In genomic region chr9:80086386-80086785, GRCh38 we compare ENCODE assay signal across 16 cellular contexts.
A peak's percentile ranks its signal among the peaks of the same experiment; 100 is the strongest.
DNase-seq lines count a peak whose midpoint lies in the region; ATAC-seq lines count a peak whose summit lies in the region.
"Had no signal": no experiment of that assay in that cellular context is flagged by ENCODE, and none has a peak within 500 bp of the region (broad histone marks: within the 10 kb centered on the region; RNA-seq: fewer than 3 reads in every experiment).

No MANE protein-coding gene starts in this region.

- peak overlapping the region; percentile 79 for H3K27ac Mint-ChIP-seq in activated naive CD4-positive, alpha-beta T cell treated with anti-CD3 and anti-CD28 coated beads for 36 hours
- no peak overlapping the region for H3K27ac Mint-ChIP-seq in activated naive CD4-positive, alpha-beta T cell treated with anti-CD3 and anti-CD28 coated beads, Interleukin-2, amount 10 ng/mL, durations not matched to agents 7 days and 5 days
- H3K27ac Mint-ChIP-seq in IgD-negative memory B cell (peak overlapping the region in 2 of 3 donors; percentile 12 to 18), memory B cell (peak overlapping the region; percentile 42)
- H3K27ac Mint-ChIP-seq in stimulated activated naive CD8-positive, alpha-beta T cell treated with anti-CD3 and anti-CD28 coated beads, Interleukin-15, amount 100 ng/mL, for 72 hours, result peak overlapping the region in 1 of 2 donors; percentile 91
- H3K27ac Mint-ChIP-seq: H9 had no signal

- ATAC-seq in memory B cell (ENCODE audit: low read depth) (peak; percentile 19), sciatic nerve (no peak), GM21528 (IDR thresholded peaks at IDR 0.05; ENCODE audit: low FRiP score, unreplicated experiment) (no peak)
- ATAC-seq in stimulated activated naive CD8-positive, alpha-beta T cell treated with anti-CD3 and anti-CD28 coated beads, Interleukin-15, amount 100 ng/mL, for 72 hours, result no peak
- ATAC-seq: A549 had no signal

- CTCF ChIA-PET in activated naive CD4-positive, alpha-beta T cell treated with anti-CD3 and anti-CD28 coated beads for 36 hours (lab: Charles Lee), result no interaction called here
- CTCF ChIA-PET in activated naive CD4-positive, alpha-beta T cell treated with anti-CD3 and anti-CD28 coated beads, Interleukin-2, amount 10 ng/mL, durations not matched to agents 7 days and 5 days (lab: Charles Lee), result no interaction called here

- no peak overlapping the region for H3K4me3 Mint-ChIP-seq in activated naive CD4-positive, alpha-beta T cell treated with anti-CD3 and anti-CD28 coated beads for 36 hours
- no peak overlapping the region for H3K4me3 Mint-ChIP-seq in activated naive CD4-positive, alpha-beta T cell treated with anti-CD3 and anti-CD28 coated beads, Interleukin-2, amount 10 ng/mL, durations not matched to agents 7 days and 5 days
- H3K4me3 Mint-ChIP-seq in IgD-negative memory B cell, result peak overlapping the region in 3 of 4 donors; percentile 8 to 86 (median 41)
- H3K4me3 Mint-ChIP-seq in memory B cell, result no peak overlapping the region
- peak overlapping the region; percentile 50 to 59 for H3K4me3 Mint-ChIP-seq in stimulated activated naive CD8-positive, alpha-beta T cell treated with anti-CD3 and anti-CD28 coated beads, Interleukin-15, amount 100 ng/mL, for 72 hours
- H3K4me3 Mint-ChIP-seq: H9 had no signal

- peaks cover 20% of the 10 kb centered on the region for H3K4me1 Mint-ChIP-seq in activated naive CD4-positive, alpha-beta T cell treated with anti-CD3 and anti-CD28 coated beads for 36 hours (ENCODE audit: low read depth)
- no peaks in the 10 kb centered on the region for H3K4me1 Mint-ChIP-seq in activated naive CD4-positive, alpha-beta T cell treated with anti-CD3 and anti-CD28 coated beads, Interleukin-2, amount 10 ng/mL, durations not matched to agents 7 days and 5 days
- peaks cover 31 to 37% (median 35%) of the 10 kb centered on the region in 3 donors for H3K4me1 Mint-ChIP-seq in IgD-negative memory B cell
- H3K4me1 Mint-ChIP-seq in memory B cell, result peaks cover 25% of the 10 kb centered on the region
- peaks cover 27% of the 10 kb centered on the region for H3K4me1 Mint-ChIP-seq in stimulated activated naive CD8-positive, alpha-beta T cell treated with anti-CD3 and anti-CD28 coated beads, Interleukin-15, amount 100 ng/mL, for 72 hours
- H3K4me1 Mint-ChIP-seq: H9 had no signal

- H3K9me3 Mint-ChIP-seq in activated naive CD4-positive, alpha-beta T cell treated with anti-CD3 and anti-CD28 coated beads for 36 hours, result no peaks in the 10 kb centered on the region
- no peaks in the 10 kb centered on the region for H3K9me3 Mint-ChIP-seq in activated naive CD4-positive, alpha-beta T cell treated with anti-CD3 and anti-CD28 coated beads, Interleukin-2, amount 10 ng/mL, durations not matched to agents 7 days and 5 days
- H3K9me3 Mint-ChIP-seq in IgD-negative memory B cell (no peaks in the 10 kb centered on the region), memory B cell (no peaks in the 10 kb centered on the region)
- H3K9me3 Mint-ChIP-seq in stimulated activated naive CD8-positive, alpha-beta T cell treated with anti-CD3 and anti-CD28 coated beads, Interleukin-15, amount 100 ng/mL, for 72 hours, result no peaks in the 10 kb centered on the region
- H3K9me3 Mint-ChIP-seq: H9 had no signal

- intact Hi-C loops in activated naive CD4-positive, alpha-beta T cell treated with anti-CD3 and anti-CD28 coated beads for 36 hours (cut with micrococcal nuclease), result loop anchor here (1.0 to 5.0 kb wide), 4 partner anchors 48 to 614 kb away; partner anchors contain the start of gene TLE4
- intact Hi-C loops in sciatic nerve (cut with DNase I), result no loop called here

- no peaks in the 10 kb centered on the region for H3K36me3 Mint-ChIP-seq in activated naive CD4-positive, alpha-beta T cell treated with anti-CD3 and anti-CD28 coated beads for 36 hours (ENCODE audit: low read depth)
- H3K36me3 Mint-ChIP-seq in activated naive CD4-positive, alpha-beta T cell treated with anti-CD3 and anti-CD28 coated beads, Interleukin-2, amount 10 ng/mL, durations not matched to agents 7 days and 5 days, result no peaks in the 10 kb centered on the region
- H3K36me3 Mint-ChIP-seq in IgD-negative memory B cell (peaks cover 2% of the 10 kb centered on the region), memory B cell (no peaks in the 10 kb centered on the region)

- no peak for DNase-seq in activated naive CD4-positive, alpha-beta T cell treated with anti-CD3 and anti-CD28 coated beads for 36 hours
- no peak for DNase-seq in activated naive CD4-positive, alpha-beta T cell treated with anti-CD3 and anti-CD28 coated beads, Interleukin-2, amount 10 ng/mL, durations not matched to agents 7 days and 5 days
- DNase-seq in memory B cell (ENCODE audit: low spot score in 2 of 2) (no peak), sciatic nerve (ENCODE audit: low spot score) (no peak)
- no peak for DNase-seq in stimulated activated naive CD8-positive, alpha-beta T cell treated with anti-CD3 and anti-CD28 coated beads, Interleukin-15, amount 100 ng/mL, for 72 hours
- DNase-seq: GM23248, H9, MM.1S, NCI-H2029, NCI-H446, NCI-H524 treated with DMSO at 0.1 percent for 48 hours, NCI-H774, SIG-M5 had no signal

- peaks cover 4% of the 10 kb centered on the region for H3K27me3 Mint-ChIP-seq in activated naive CD4-positive, alpha-beta T cell treated with anti-CD3 and anti-CD28 coated beads for 36 hours (ENCODE audit: low read depth)
- H3K27me3 Mint-ChIP-seq in activated naive CD4-positive, alpha-beta T cell treated with anti-CD3 and anti-CD28 coated beads, Interleukin-2, amount 10 ng/mL, durations not matched to agents 7 days and 5 days, result no peaks in the 10 kb centered on the region
- no peaks in the 10 kb centered on the region for H3K27me3 Mint-ChIP-seq in IgD-negative memory B cell
- H3K27me3 Mint-ChIP-seq in memory B cell, result no peaks in the 10 kb centered on the region
- H3K27me3 Mint-ChIP-seq in stimulated activated naive CD8-positive, alpha-beta T cell treated with anti-CD3 and anti-CD28 coated beads, Interleukin-15, amount 100 ng/mL, for 72 hours, result no peaks in the 10 kb centered on the region

Comparison
In these comparisons a context has a peak if more than half of its experiments do, and no peak if none do; other contexts are left out.
1. H3K4me3 Mint-ChIP-seq: peak in IgD-negative memory B cell (3 of 4) and stimulated activated naive CD8-positive, alpha-beta T cell treated with anti-CD3 and anti-CD28 coated beads, Interleukin-15, amount 100 ng/mL, for 72 hours (2 of 2); none in activated naive CD4-positive, alpha-beta T cell treated with anti-CD3 and anti-CD28 coated beads for 36 hours (single experiment), activated naive CD4-positive, alpha-beta T cell treated with anti-CD3 and anti-CD28 coated beads, Interleukin-2, amount 10 ng/mL, durations not matched to agents 7 days and 5 days (single experiment) and memory B cell (single experiment).